Comparison of ENCODE assay signal across 15 cellular contexts in genomic region chr3:155886915-155887314, GRCh38.
"Had no signal": no experiment of that assay in that cellular context is flagged by ENCODE, and none has a peak within 500 bp of the region (broad histone marks: within the 10 kb centered on the region; RNA-seq: fewer than 3 reads in every experiment).

No MANE protein-coding gene starts in this region.

- DNase-seq: activated CD8-positive, alpha-beta memory T cell treated with anti-CD3 and anti-CD28 coated beads, Interleukin-2, amount 50 U/mL, for 4 hours; activated naive CD4-positive, alpha-beta T cell treated with anti-CD3 and anti-CD28 coated beads, Interleukin-2, amount 10 ng/mL, durations not matched to agents 7 days and 5 days; cerebellar nuclear complex; effector CD4-positive, alpha-beta T cell; heart left ventricle; kidney; left lung; mucosa of descending colon; naive B cell; stimulated activated CD4-positive, alpha-beta T cell treated with anti-CD3 and anti-CD28 coated beads, Interleukin-2, amount 100 ng/mL, for 24 hours; stomach; trophoblast cell had no signal

- H3K27ac Mint-ChIP-seq: activated naive CD4-positive, alpha-beta T cell treated with anti-CD3 and anti-CD28 coated beads, Interleukin-2, amount 10 ng/mL, durations not matched to agents 7 days and 5 days; neural progenitor cell; T-helper 2 cell treated with Interferon-gamma antibody and Interleukin-4, amounts not matched to agents 5 μg/mL and 100 μg/mL, for 36 hours had no signal

- H3K4me3 Mint-ChIP-seq: activated naive CD4-positive, alpha-beta T cell treated with anti-CD3 and anti-CD28 coated beads, Interleukin-2, amount 10 ng/mL, durations not matched to agents 7 days and 5 days; naive B cell; neural progenitor cell; T-helper 2 cell treated with Interferon-gamma antibody and Interleukin-4, amounts not matched to agents 5 μg/mL and 100 μg/mL, for 36 hours had no signal

- H3K36me3 Mint-ChIP-seq: naive B cell had no signal

- H3K9me3 Mint-ChIP-seq: activated naive CD4-positive, alpha-beta T cell treated with anti-CD3 and anti-CD28 coated beads, Interleukin-2, amount 10 ng/mL, durations not matched to agents 7 days and 5 days; naive B cell; neural progenitor cell; T-helper 2 cell treated with Interferon-gamma antibody and Interleukin-4, amounts not matched to agents 5 μg/mL and 100 μg/mL, for 36 hours had no signal

- H3K27me3 Mint-ChIP-seq: activated naive CD4-positive, alpha-beta T cell treated with anti-CD3 and anti-CD28 coated beads, Interleukin-2, amount 10 ng/mL, durations not matched to agents 7 days and 5 days; naive B cell had no signal

- ATAC-seq: gastroesophageal sphincter, heart left ventricle, left lung, mucosa of descending colon had no signal
